Comparison of ENCODE assay signal across 14 cellular contexts in genomic region chr13:113555141-113555540, GRCh38. TPM values are rescaled to one million over a fixed set of nuclear protein-coding genes. Genes with fewer than 3 reads are reported as not detected.
DNase-seq lines count a peak whose midpoint lies in the region; TF ChIP-seq lines count a peak whose summit lies in the region.
"Had no signal": no experiment of that assay in that cellular context is flagged by ENCODE, and none has a peak within 500 bp of the region (broad histone marks: within the 10 kb centered on the region; RNA-seq: fewer than 3 reads in every experiment).

No MANE protein-coding gene starts in this region.

- DNase-seq in cardiac septum (ENCODE audit: low spot score) = peak; percentile 59
- DNase-seq in left ventricle myocardium inferior = no peak
- DNase-seq in endodermal cell = peak; percentile 24
- peak; percentile 47 for DNase-seq in mesenteric fat pad (ENCODE audit: low spot score)
- no peak for DNase-seq in NCI-H146 treated with DMSO at 0.1 percent for 48 hours (lab: John Stamatoyannopoulos, UW; ENCODE audit: unreplicated experiment)
- DNase-seq in tibial nerve (ENCODE audit: low spot score in 2 of 2) = no peak
- no peak for DNase-seq in immature natural killer cell
- DNase-seq: COR-L47, NCI-H2029 treated with DMSO at 0.1 percent for 48 hours, NCI-H510A treated with DMSO at 0.1 percent for 48 hours had no signal

- no peak overlapping the region for H3K4me3 Mint-ChIP-seq in endodermal cell
- H3K4me3 Mint-ChIP-seq in immature natural killer cell = no peak overlapping the region
- H3K4me3 Mint-ChIP-seq: IgD-negative memory B cell had no signal

- peaks cover 12% of the 10 kb centered on the region for H3K4me1 Mint-ChIP-seq in endodermal cell
- no peaks in the 10 kb centered on the region for H3K4me1 Mint-ChIP-seq in immature natural killer cell

- WGBS in endodermal cell (ENCODE audit: insufficient coverage in 1 of 2, insufficient read length in 1 of 2), 2 experiments = 87 to 90% methylated on average over 2 to 4 of the region's 4 CpGs
- WGBS in tibial nerve, 2 donors = 85 to 87% methylated on average over 4 of the region's 4 CpGs

- H3K27ac Mint-ChIP-seq in endodermal cell = peak overlapping the region; percentile 66
- H3K27ac Mint-ChIP-seq in immature natural killer cell = no peak overlapping the region
- H3K27ac Mint-ChIP-seq: IgD-negative memory B cell had no signal

- no peaks in the 10 kb centered on the region for H3K9me3 ChIP-seq in left ventricle myocardium inferior (replicated peaks)
- H3K9me3 ChIP-seq in endodermal cell (ENCODE audit: control insufficient read depth, low read length) = no peaks in the 10 kb centered on the region
- no peaks in the 10 kb centered on the region for H3K9me3 ChIP-seq in tibial nerve
- H3K9me3 ChIP-seq: A549 had no signal

- no peak for TF ChIP-seq CTCF in left ventricle myocardium inferior (IDR thresholded peaks at IDR 0.05; ENCODE audit: borderline replicate concordance)
- TF ChIP-seq CTCF in endodermal cell (conservative IDR thresholded peaks at IDR 0.05) = no peak
- TF ChIP-seq CTCF in tibial nerve (IDR thresholded peaks at IDR 0.05) = no peak

- intact Hi-C loops in cardiac septum (cut with DNase I) (loop anchor here (5.0 kb wide), 1 partner anchor 83 kb away; no protein-coding TSS in a partner anchor), left ventricle myocardium inferior (cut with micrococcal nuclease) (no loop called here)

- peaks cover 12% of the 10 kb centered on the region for H3K4me1 ChIP-seq in left ventricle myocardium inferior
- H3K4me1 ChIP-seq in endodermal cell (ENCODE audit: control insufficient read depth, insufficient read depth, low read length) = no peaks in the 10 kb centered on the region
- H3K4me1 ChIP-seq in tibial nerve = no peaks in the 10 kb centered on the region
- H3K4me1 ChIP-seq: A549 had no signal

- no peak overlapping the region for H3K9ac ChIP-seq in endodermal cell (ENCODE audit: extremely low read depth, low read length, poor library complexity, severe bottlenecking)

- TF ChIP-seq EP300 in tibial nerve (IDR thresholded peaks at IDR 0.05) = no peak

- H3K9me3 Mint-ChIP-seq in endodermal cell = no peaks in the 10 kb centered on the region
- no peaks in the 10 kb centered on the region for H3K9me3 Mint-ChIP-seq in immature natural killer cell
- H3K9me3 Mint-ChIP-seq: IgD-negative memory B cell had no signal

- no peak for TF ChIP-seq POLR2A in tibial nerve (IDR thresholded peaks at IDR 0.05)

- H3K4me3 ChIP-seq in left ventricle myocardium inferior (no peak overlapping the region), endodermal cell (ENCODE audit: low read length) (no peak overlapping the region), tibial nerve (no peak overlapping the region)
- H3K4me3 ChIP-seq: A549, GM12878 had no signal

- H3K27me3 ChIP-seq in left ventricle myocardium inferior (ENCODE audit: low read depth) = no peaks in the 10 kb centered on the region
- no peaks in the 10 kb centered on the region for H3K27me3 ChIP-seq in endodermal cell (ENCODE audit: control insufficient read depth, insufficient read depth, low read length, poor library complexity, severe bottlenecking)
- H3K27me3 ChIP-seq in tibial nerve = no peaks in the 10 kb centered on the region

- H3K36me3 ChIP-seq in left ventricle myocardium inferior = peaks cover 26% of the 10 kb centered on the region
- peaks cover 17% of the 10 kb centered on the region for H3K36me3 ChIP-seq in endodermal cell (ENCODE audit: control insufficient read depth, insufficient read depth, low read length)
- peaks cover 0 to 48% (median 0%) of the 10 kb centered on the region in 3 donors for H3K36me3 ChIP-seq in tibial nerve

- peaks cover 17% of the 10 kb centered on the region for H3K36me3 Mint-ChIP-seq in endodermal cell (ENCODE audit: low read depth)
- peaks cover 5 to 17% (median 17%) of the 10 kb centered on the region in 3 donors for H3K36me3 Mint-ChIP-seq in immature natural killer cell

- H3K27me3 Mint-ChIP-seq in endodermal cell (ENCODE audit: insufficient read depth) = no peaks in the 10 kb centered on the region
- peaks cover 3 to 8% (median 4%) of the 10 kb centered on the region in 3 donors for H3K27me3 Mint-ChIP-seq in immature natural killer cell (ENCODE audit: low read depth in 3 of 3)
- H3K27me3 Mint-ChIP-seq: IgD-negative memory B cell had no signal

- H3K27ac ChIP-seq in left ventricle myocardium inferior (replicated peaks) (no peak overlapping the region), endodermal cell (ENCODE audit: low read depth, low read length) (no peak overlapping the region), tibial nerve (no peak overlapping the region)
- H3K27ac ChIP-seq: A549, C4-2B had no signal

RNA-seq across cellular contexts. Expression of gene TFDP1, which starts 29.4 kb away (rescaled TPM):
- total RNA-seq in cardiac septum (38.8 TPM), left ventricle myocardium inferior (48.7 TPM), endodermal cell (10 to 100 TPM; 74.8 to 76.1 TPM), mesenteric fat pad (66.4 TPM), tibial nerve (10 to 100 TPM; 19.2 to 45.3 (median 34.1) TPM)
- 84.3 TPM for polyA plus RNA-seq in endodermal cell (2013, experiment 1 of 2)
- polyA plus RNA-seq in endodermal cell (2013, experiment 2 of 2) = 82.9 TPM
- 10 to 100 TPM; 25.2 to 39.3 (median 33.7) TPM for polyA plus RNA-seq in immature natural killer cell

Comparison
In these comparisons a context has a peak if more than half of its experiments do, and no peak if none do; other contexts are left out.
1. DNase-seq: peak in cardiac septum (single experiment), endodermal cell (single experiment) and mesenteric fat pad (single experiment); none in left ventricle myocardium inferior (single experiment), NCI-H146 treated with DMSO at 0.1 percent for 48 hours (single experiment), tibial nerve (0 of 2) and immature natural killer cell (0 of 3).